ENCODE assay signal across 1 cellular context in genomic region chr16:87465306-87465705, GRCh38.
A peak's percentile ranks its signal among the peaks of the same experiment; 100 is the strongest.
TF ChIP-seq lines count a peak whose summit lies in the region.

No MANE protein-coding gene starts in this region.

TF ChIP-seq in HepG2, 621 proteins besides CTCF, POLR2A, EP300 and RAD21 (continued from another document and continues in another):
- peak; percentile 97 for TF ChIP-seq TFE3 (CRISPR knock-in tag; IDR thresholded peaks at IDR 0.05)
- TF ChIP-seq ZNF704 (CRISPR knock-in tag; IDR thresholded peaks at IDR 0.05; ENCODE audit: borderline replicate concordance), result no peak
- no peak for TF ChIP-seq ATF6 (CRISPR knock-in tag; conservative IDR thresholded peaks at IDR 0.05)
- TF ChIP-seq ARID2 (CRISPR knock-in tag; IDR thresholded peaks at IDR 0.05; ENCODE audit: borderline replicate concordance), result no peak
- TF ChIP-seq KLF9 (CRISPR knock-in tag; IDR thresholded peaks at IDR 0.05; ENCODE audit: low read depth), result no peak
- TF ChIP-seq RCOR2 (CRISPR knock-in tag; IDR thresholded peaks at IDR 0.05), result peak; percentile 57; the same call in 1 of the 2 replicates
- TF ChIP-seq JARID2 (CRISPR knock-in tag; IDR thresholded peaks at IDR 0.05; ENCODE audit: insufficient replicate concordance), result no peak
- peak; percentile 49; the same call in 1 of the 2 replicates for TF ChIP-seq HIC2 (CRISPR knock-in tag; IDR thresholded peaks at IDR 0.05; ENCODE audit: low read depth)
- no peak for TF ChIP-seq ATF1 (CRISPR knock-in tag; IDR thresholded peaks at IDR 0.05)
- TF ChIP-seq PBX2 (CRISPR knock-in tag; IDR thresholded peaks at IDR 0.05), result no peak
- no peak for TF ChIP-seq TRIM22 (IDR thresholded peaks at IDR 0.05)
- TF ChIP-seq ZFAT (CRISPR knock-in tag; conservative IDR thresholded peaks at IDR 0.05), result no peak
- TF ChIP-seq DZIP1 (CRISPR knock-in tag; IDR thresholded peaks at IDR 0.05), result no peak
- TF ChIP-seq ZNF276 (CRISPR knock-in tag; IDR thresholded peaks at IDR 0.05; ENCODE audit: low read depth), result no peak
- 0 out of 2 replicates have a peak, but pooled peaks have one; percentile 41 for TF ChIP-seq DR1 (CRISPR knock-in tag; IDR thresholded peaks at IDR 0.05)
- no peak for TF ChIP-seq ZNF207 (IDR thresholded peaks at IDR 0.05; ENCODE audit: borderline replicate concordance)
- TF ChIP-seq ZNF609 (CRISPR knock-in tag; IDR thresholded peaks at IDR 0.05; ENCODE audit: borderline replicate concordance), result no peak
- no peak; the same call in 1 of the 2 replicates for TF ChIP-seq TAF1 (CRISPR knock-in tag; IDR thresholded peaks at IDR 0.05)
- no peak for TF ChIP-seq ZNF33B (CRISPR knock-in tag; IDR thresholded peaks at IDR 0.05)
- no peak for TF ChIP-seq U2AF1 (optimal IDR thresholded peaks at IDR 0.05; ENCODE audit: low read depth, low read length)
- TF ChIP-seq DNMT1 (CRISPR knock-in tag; IDR thresholded peaks at IDR 0.05), result no peak
- no peak for TF ChIP-seq ZNF784 (CRISPR knock-in tag; IDR thresholded peaks at IDR 0.05; ENCODE audit: borderline replicate concordance)
- no peak; the same call in 1 of the 2 replicates for TF ChIP-seq FOXO1 (CRISPR knock-in tag; IDR thresholded peaks at IDR 0.05)
- TF ChIP-seq TFDP1 (CRISPR knock-in tag; IDR thresholded peaks at IDR 0.05; ENCODE audit: borderline replicate concordance), result no peak
- no peak for TF ChIP-seq KLF13 (CRISPR knock-in tag; IDR thresholded peaks at IDR 0.05)
- no peak for TF ChIP-seq DDIT3 (CRISPR knock-in tag; IDR thresholded peaks at IDR 0.05)
- TF ChIP-seq ZNF737 (CRISPR knock-in tag; IDR thresholded peaks at IDR 0.05; ENCODE audit: borderline replicate concordance), result no peak
- TF ChIP-seq CENPBD1 (CRISPR knock-in tag; IDR thresholded peaks at IDR 0.05; ENCODE audit: borderline replicate concordance, low read depth), result no peak
- TF ChIP-seq ATF4 (CRISPR knock-in tag; IDR thresholded peaks at IDR 0.05), result peak in 1 of 2 experiments; percentile 35; a peak in 1 of 4 replicates
